ENCODE assay signal across 1 cellular context in the genomic region with DNA sequence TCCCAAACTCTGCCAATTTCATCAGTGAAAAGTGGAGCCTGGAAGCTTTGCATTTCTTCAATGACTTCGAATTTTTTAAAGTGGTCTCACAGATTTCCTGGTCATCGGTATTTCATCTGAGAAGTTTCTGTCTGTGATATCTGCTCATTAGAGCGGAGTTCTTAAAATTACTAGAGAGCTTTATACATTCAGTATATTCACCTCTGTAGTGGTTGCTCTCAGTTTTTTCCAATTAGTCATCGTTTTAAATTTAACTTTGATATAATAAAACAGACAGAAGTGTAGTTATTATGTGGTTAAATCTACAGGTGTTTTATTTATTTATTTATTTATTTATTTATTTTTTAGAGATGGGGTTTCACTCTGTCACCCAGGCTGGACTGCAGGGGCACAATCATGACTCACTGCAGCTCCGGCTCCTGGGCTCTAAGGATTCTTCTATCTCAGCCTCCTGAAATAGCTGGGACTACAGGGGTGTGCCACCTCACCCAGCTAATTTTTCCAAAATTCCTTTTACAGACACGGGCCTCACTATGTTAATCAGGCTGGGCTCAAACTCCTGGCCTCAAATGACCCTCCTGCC.
TF ChIP-seq lines count a peak whose summit lies in the region.

No MANE protein-coding gene starts in this region.

TF ChIP-seq in HEK293, 187 proteins besides CTCF, POLR2A, EP300 and RAD21 (continued from another document and continues in another):
- TF ChIP-seq ZBTB11 (tag by site-specific recombination; conservative IDR thresholded peaks at IDR 0.05; ENCODE audit: low read depth): peak; percentile 64
- TF ChIP-seq, protein P1, sequence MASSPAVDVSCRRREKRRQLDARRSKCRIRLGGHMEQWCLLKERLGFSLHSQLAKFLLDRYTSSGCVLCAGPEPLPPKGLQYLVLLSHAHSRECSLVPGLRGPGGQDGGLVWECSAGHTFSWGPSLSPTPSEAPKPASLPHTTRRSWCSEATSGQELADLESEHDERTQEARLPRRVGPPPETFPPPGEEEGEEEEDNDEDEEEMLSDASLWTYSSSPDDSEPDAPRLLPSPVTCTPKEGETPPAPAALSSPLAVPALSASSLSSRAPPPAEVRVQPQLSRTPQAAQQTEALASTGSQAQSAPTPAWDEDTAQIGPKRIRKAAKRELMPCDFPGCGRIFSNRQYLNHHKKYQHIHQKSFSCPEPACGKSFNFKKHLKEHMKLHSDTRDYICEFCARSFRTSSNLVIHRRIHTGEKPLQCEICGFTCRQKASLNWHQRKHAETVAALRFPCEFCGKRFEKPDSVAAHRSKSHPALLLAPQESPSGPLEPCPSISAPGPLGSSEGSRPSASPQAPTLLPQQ (tag by site-specific recombination; IDR thresholded peaks at IDR 0.05): no peak
- TF ChIP-seq, protein P2, sequence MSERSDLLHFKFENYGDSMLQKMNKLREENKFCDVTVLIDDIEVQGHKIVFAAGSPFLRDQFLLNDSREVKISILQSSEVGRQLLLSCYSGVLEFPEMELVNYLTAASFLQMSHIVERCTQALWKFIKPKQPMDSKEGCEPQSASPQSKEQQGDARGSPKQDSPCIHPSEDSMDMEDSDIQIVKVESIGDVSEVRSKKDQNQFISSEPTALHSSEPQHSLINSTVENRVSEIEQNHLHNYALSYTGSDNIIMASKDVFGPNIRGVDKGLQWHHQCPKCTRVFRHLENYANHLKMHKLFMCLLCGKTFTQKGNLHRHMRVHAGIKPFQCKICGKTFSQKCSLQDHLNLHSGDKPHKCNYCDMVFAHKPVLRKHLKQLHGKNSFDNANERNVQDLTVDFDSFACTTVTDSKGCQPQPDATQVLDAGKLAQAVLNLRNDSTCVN (tag by site-specific recombination; optimal IDR thresholded peaks at IDR 0.05): no peak
- TF ChIP-seq, protein P3, sequence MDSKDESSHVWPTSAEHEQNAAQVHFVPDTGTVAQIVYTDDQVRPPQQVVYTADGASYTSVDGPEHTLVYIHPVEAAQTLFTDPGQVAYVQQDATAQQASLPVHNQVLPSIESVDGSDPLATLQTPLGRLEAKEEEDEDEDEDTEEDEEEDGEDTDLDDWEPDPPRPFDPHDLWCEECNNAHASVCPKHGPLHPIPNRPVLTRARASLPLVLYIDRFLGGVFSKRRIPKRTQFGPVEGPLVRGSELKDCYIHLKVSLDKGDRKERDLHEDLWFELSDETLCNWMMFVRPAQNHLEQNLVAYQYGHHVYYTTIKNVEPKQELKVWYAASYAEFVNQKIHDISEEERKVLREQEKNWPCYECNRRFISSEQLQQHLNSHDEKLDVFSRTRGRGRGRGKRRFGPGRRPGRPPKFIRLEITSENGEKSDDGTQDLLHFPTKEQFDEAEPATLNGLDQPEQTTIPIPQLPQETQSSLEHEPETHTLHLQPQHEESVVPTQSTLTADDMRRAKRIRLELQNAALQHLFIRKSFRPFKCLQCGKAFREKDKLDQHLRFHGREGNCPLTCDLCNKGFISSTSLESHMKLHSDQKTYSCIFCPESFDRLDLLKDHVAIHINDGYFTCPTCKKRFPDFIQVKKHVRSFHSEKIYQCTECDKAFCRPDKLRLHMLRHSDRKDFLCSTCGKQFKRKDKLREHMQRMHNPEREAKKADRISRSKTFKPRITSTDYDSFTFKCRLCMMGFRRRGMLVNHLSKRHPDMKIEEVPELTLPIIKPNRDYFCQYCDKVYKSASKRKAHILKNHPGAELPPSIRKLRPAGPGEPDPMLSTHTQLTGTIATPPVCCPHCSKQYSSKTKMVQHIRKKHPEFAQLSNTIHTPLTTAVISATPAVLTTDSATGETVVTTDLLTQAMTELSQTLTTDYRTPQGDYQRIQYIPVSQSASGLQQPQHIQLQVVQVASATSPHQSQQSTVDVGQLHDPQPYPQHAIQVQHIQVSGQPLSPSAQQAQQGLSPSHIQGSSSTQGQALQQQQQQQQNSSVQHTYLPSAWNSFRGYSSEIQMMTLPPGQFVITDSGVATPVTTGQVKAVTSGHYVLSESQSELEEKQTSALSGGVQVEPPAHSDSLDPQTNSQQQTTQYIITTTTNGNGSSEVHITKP (tag by site-specific recombination; IDR thresholded peaks at IDR 0.05): peak; percentile 54; the same call in 1 of the 2 replicates
- no peak for TF ChIP-seq ZNF23 (tag by site-specific recombination; IDR thresholded peaks at IDR 0.05; ENCODE audit: borderline replicate concordance)
- TF ChIP-seq ZNF548 (tag by site-specific recombination; IDR thresholded peaks at IDR 0.05): no peak
- TF ChIP-seq, protein P4, sequence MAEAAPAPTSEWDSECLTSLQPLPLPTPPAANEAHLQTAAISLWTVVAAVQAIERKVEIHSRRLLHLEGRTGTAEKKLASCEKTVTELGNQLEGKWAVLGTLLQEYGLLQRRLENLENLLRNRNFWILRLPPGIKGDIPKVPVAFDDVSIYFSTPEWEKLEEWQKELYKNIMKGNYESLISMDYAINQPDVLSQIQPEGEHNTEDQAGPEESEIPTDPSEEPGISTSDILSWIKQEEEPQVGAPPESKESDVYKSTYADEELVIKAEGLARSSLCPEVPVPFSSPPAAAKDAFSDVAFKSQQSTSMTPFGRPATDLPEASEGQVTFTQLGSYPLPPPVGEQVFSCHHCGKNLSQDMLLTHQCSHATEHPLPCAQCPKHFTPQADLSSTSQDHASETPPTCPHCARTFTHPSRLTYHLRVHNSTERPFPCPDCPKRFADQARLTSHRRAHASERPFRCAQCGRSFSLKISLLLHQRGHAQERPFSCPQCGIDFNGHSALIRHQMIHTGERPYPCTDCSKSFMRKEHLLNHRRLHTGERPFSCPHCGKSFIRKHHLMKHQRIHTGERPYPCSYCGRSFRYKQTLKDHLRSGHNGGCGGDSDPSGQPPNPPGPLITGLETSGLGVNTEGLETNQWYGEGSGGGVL (tag by site-specific recombination; IDR thresholded peaks at IDR 0.05): no peak
- TF ChIP-seq ZNF404 (tag by site-specific recombination; IDR thresholded peaks at IDR 0.05): 0 out of 2 replicates have a peak, but pooled peaks have one; percentile 13
- TF ChIP-seq ZXDB (tag by site-specific recombination; IDR thresholded peaks at IDR 0.05): peak; percentile 82
- no peak for TF ChIP-seq KLF7 (tag by site-specific recombination; IDR thresholded peaks at IDR 0.05; ENCODE audit: borderline replicate concordance)
- peak; percentile 43 for TF ChIP-seq ZNF654 (tag by site-specific recombination; IDR thresholded peaks at IDR 0.05; ENCODE audit: low read depth)
- TF ChIP-seq YY2 (tag by site-specific recombination; IDR thresholded peaks at IDR 0.05): no peak
- no peak for TF ChIP-seq ZIC2 (tag by site-specific recombination; IDR thresholded peaks at IDR 0.05)
- no peak for TF ChIP-seq ZNF324 (tag by site-specific recombination; IDR thresholded peaks at IDR 0.05)
- no peak for TF ChIP-seq INSM2 (tag by site-specific recombination; IDR thresholded peaks at IDR 0.05)
- no peak for TF ChIP-seq ZNF624 (tag by site-specific recombination; IDR thresholded peaks at IDR 0.05)
- TF ChIP-seq ZNF140 (tag by site-specific recombination; IDR thresholded peaks at IDR 0.05): peak; percentile 76; the same call in 1 of the 2 replicates
- TF ChIP-seq ZNF239 (tag by site-specific recombination; IDR thresholded peaks at IDR 0.05): no peak
- no peak for TF ChIP-seq ZSCAN18 (tag by site-specific recombination; IDR thresholded peaks at IDR 0.05)
- no peak for TF ChIP-seq ZNF155 (tag by site-specific recombination; IDR thresholded peaks at IDR 0.05)
- no peak for TF ChIP-seq GLI4 (tag by site-specific recombination; IDR thresholded peaks at IDR 0.05)
- TF ChIP-seq SP3 (tag by site-specific recombination; IDR thresholded peaks at IDR 0.05): peak; percentile 21; the same call in 1 of the 2 replicates
- 0 out of 2 replicates have a peak, but pooled peaks have one; percentile 23 for TF ChIP-seq ZNF530 (tag by site-specific recombination; IDR thresholded peaks at IDR 0.05; ENCODE audit: low read depth)
- TF ChIP-seq ZNF202 (tag by site-specific recombination; IDR thresholded peaks at IDR 0.05; ENCODE audit: borderline replicate concordance): peak; percentile 78; the same call in 1 of the 2 replicates
- TF ChIP-seq ZNF580 (tag by site-specific recombination; IDR thresholded peaks at IDR 0.05): no peak
- TF ChIP-seq ZNF394 (tag by site-specific recombination; IDR thresholded peaks at IDR 0.05; ENCODE audit: borderline replicate concordance): peak; percentile 96
- TF ChIP-seq ZNF830 (tag by site-specific recombination; IDR thresholded peaks at IDR 0.05; ENCODE audit: low read depth): no peak
- TF ChIP-seq ZNF768 (tag by site-specific recombination; IDR thresholded peaks at IDR 0.05): no peak
- no peak for TF ChIP-seq ZNF26 (tag by site-specific recombination; IDR thresholded peaks at IDR 0.05)
- TF ChIP-seq ZNF423 (tag by site-specific recombination; IDR thresholded peaks at IDR 0.05): no peak
- no peak for TF ChIP-seq ZNF658 (tag by site-specific recombination; IDR thresholded peaks at IDR 0.05)
- peak; percentile 80 for TF ChIP-seq ZNF555 (tag by site-specific recombination; conservative IDR thresholded peaks at IDR 0.05)
- no peak for TF ChIP-seq SETDB1 (IDR thresholded peaks at IDR 0.05; ENCODE audit: insufficient read length, low read length)
- TF ChIP-seq ZNF121 (tag by site-specific recombination; IDR thresholded peaks at IDR 0.05): no peak
- TF ChIP-seq BCL11A (tag by site-specific recombination; IDR thresholded peaks at IDR 0.05; ENCODE audit: low read depth): no peak
- TF ChIP-seq ZNF292 (tag by site-specific recombination; IDR thresholded peaks at IDR 0.05; ENCODE audit: borderline replicate concordance, low read depth): peak; percentile 87; the same call in 1 of the 2 replicates
- TF ChIP-seq ZNF664 (tag by site-specific recombination; IDR thresholded peaks at IDR 0.05): no peak; the same call in 1 of the 2 replicates
- no peak for TF ChIP-seq ZEB2 (tag by site-specific recombination; IDR thresholded peaks at IDR 0.05)
- TF ChIP-seq ZNF24 (tag by site-specific recombination; IDR thresholded peaks at IDR 0.05): no peak
- no peak for TF ChIP-seq ZNF10 (tag by site-specific recombination; IDR thresholded peaks at IDR 0.05)
- TF ChIP-seq ZBTB7A (tag by site-specific recombination; IDR thresholded peaks at IDR 0.05; ENCODE audit: low read depth): no peak
- TF ChIP-seq ZSCAN4 (tag by site-specific recombination; IDR thresholded peaks at IDR 0.05): no peak
